ENCODE assay signal across 1 cellular context in genomic region chr21:44450999-44451398, GRCh38.
TF ChIP-seq lines count a peak whose summit lies in the region.

No MANE protein-coding gene starts in this region.

TF ChIP-seq in GM23338, 12 proteins besides CTCF, POLR2A, EP300 and RAD21 (continued from another document):
- TF ChIP-seq, protein P1, sequence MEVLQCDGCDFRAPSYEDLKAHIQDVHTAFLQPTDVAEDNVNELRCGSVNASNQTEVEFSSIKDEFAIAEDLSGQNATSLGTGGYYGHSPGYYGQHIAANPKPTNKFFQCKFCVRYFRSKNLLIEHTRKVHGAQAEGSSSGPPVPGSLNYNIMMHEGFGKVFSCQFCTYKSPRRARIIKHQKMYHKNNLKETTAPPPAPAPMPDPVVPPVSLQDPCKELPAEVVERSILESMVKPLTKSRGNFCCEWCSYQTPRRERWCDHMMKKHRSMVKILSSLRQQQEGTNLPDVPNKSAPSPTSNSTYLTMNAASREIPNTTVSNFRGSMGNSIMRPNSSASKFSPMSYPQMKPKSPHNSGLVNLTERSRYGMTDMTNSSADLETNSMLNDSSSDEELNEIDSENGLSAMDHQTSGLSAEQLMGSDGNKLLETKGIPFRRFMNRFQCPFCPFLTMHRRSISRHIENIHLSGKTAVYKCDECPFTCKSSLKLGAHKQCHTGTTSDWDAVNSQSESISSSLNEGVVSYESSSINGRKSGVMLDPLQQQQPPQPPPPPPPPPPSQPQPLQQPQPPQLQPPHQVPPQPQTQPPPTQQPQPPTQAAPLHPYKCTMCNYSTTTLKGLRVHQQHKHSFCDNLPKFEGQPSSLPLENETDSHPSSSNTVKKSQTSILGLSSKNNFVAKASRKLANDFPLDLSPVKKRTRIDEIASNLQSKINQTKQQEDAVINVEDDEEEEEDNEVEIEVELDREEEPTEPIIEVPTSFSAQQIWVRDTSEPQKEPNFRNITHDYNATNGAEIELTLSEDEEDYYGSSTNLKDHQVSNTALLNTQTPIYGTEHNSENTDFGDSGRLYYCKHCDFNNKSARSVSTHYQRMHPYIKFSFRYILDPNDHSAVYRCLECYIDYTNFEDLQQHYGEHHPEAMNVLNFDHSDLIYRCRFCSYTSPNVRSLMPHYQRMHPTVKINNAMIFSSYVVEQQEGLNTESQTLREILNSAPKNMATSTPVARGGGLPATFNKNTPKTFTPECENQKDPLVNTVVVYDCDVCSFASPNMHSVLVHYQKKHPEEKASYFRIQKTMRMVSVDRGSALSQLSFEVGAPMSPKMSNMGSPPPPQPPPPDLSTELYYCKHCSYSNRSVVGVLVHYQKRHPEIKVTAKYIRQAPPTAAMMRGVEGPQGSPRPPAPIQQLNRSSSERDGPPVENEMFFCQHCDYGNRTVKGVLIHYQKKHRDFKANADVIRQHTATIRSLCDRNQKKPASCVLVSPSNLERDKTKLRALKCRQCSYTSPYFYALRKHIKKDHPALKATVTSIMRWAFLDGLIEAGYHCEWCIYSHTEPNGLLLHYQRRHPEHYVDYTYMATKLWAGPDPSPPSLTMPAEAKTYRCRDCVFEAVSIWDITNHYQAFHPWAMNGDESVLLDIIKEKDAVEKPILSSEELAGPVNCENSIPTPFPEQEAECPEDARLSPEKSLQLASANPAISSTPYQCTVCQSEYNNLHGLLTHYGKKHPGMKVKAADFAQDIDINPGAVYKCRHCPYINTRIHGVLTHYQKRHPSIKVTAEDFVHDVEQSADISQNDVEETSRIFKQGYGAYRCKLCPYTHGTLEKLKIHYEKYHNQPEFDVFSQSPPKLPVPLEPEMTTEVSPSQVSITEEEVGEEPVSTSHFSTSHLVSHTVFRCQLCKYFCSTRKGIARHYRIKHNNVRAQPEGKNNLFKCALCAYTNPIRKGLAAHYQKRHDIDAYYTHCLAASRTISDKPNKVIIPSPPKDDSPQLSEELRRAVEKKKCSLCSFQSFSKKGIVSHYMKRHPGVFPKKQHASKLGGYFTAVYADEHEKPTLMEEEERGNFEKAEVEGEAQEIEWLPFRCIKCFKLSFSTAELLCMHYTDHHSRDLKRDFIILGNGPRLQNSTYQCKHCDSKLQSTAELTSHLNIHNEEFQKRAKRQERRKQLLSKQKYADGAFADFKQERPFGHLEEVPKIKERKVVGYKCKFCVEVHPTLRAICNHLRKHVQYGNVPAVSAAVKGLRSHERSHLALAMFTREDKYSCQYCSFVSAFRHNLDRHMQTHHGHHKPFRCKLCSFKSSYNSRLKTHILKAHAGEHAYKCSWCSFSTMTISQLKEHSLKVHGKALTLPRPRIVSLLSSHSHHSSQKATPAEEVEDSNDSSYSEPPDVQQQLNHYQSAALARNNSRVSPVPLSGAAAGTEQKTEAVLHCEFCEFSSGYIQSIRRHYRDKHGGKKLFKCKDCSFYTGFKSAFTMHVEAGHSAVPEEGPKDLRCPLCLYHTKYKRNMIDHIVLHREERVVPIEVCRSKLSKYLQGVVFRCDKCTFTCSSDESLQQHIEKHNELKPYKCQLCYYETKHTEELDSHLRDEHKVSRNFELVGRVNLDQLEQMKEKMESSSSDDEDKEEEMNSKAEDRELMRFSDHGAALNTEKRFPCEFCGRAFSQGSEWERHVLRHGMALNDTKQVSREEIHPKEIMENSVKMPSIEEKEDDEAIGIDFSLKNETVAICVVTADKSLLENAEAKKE (CRISPR knock-in tag; IDR thresholded peaks at IDR 0.05), result no peak
- TF ChIP-seq ZNF331 (CRISPR knock-in tag; IDR thresholded peaks at IDR 0.05; ENCODE audit: low read depth), result no peak
- TF ChIP-seq STAT1 (IDR thresholded peaks at IDR 0.05; ENCODE audit: unreplicated experiment), result no peak
- no peak for TF ChIP-seq CREB1 (CRISPR knock-in tag; IDR thresholded peaks at IDR 0.05; ENCODE audit: low read depth)
- no peak for TF ChIP-seq EZH2 (IDR thresholded peaks at IDR 0.05; ENCODE audit: low read depth, unreplicated experiment)
- TF ChIP-seq, protein P2, sequence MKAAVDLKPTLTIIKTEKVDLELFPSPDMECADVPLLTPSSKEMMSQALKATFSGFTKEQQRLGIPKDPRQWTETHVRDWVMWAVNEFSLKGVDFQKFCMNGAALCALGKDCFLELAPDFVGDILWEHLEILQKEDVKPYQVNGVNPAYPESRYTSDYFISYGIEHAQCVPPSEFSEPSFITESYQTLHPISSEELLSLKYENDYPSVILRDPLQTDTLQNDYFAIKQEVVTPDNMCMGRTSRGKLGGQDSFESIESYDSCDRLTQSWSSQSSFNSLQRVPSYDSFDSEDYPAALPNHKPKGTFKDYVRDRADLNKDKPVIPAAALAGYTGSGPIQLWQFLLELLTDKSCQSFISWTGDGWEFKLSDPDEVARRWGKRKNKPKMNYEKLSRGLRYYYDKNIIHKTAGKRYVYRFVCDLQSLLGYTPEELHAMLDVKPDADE (IDR thresholded peaks at IDR 0.05), result no peak
- no peak for TF ChIP-seq EZH2phosphoT487 (IDR thresholded peaks at IDR 0.05; ENCODE audit: unreplicated experiment)
- TF ChIP-seq NANOG (IDR thresholded peaks at IDR 0.05; ENCODE audit: borderline replicate concordance), result no peak
- no peak for TF ChIP-seq POLR2AphosphoS5 (IDR thresholded peaks at IDR 0.05; ENCODE audit: low read depth)
- TF ChIP-seq, protein P3, sequence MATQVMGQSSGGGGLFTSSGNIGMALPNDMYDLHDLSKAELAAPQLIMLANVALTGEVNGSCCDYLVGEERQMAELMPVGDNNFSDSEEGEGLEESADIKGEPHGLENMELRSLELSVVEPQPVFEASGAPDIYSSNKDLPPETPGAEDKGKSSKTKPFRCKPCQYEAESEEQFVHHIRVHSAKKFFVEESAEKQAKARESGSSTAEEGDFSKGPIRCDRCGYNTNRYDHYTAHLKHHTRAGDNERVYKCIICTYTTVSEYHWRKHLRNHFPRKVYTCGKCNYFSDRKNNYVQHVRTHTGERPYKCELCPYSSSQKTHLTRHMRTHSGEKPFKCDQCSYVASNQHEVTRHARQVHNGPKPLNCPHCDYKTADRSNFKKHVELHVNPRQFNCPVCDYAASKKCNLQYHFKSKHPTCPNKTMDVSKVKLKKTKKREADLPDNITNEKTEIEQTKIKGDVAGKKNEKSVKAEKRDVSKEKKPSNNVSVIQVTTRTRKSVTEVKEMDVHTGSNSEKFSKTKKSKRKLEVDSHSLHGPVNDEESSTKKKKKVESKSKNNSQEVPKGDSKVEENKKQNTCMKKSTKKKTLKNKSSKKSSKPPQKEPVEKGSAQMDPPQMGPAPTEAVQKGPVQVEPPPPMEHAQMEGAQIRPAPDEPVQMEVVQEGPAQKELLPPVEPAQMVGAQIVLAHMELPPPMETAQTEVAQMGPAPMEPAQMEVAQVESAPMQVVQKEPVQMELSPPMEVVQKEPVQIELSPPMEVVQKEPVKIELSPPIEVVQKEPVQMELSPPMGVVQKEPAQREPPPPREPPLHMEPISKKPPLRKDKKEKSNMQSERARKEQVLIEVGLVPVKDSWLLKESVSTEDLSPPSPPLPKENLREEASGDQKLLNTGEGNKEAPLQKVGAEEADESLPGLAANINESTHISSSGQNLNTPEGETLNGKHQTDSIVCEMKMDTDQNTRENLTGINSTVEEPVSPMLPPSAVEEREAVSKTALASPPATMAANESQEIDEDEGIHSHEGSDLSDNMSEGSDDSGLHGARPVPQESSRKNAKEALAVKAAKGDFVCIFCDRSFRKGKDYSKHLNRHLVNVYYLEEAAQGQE (IDR thresholded peaks at IDR 0.05; ENCODE audit: unreplicated experiment), result no peak
